ENCODE assay signal across 22 cellular contexts in the genomic region with DNA sequence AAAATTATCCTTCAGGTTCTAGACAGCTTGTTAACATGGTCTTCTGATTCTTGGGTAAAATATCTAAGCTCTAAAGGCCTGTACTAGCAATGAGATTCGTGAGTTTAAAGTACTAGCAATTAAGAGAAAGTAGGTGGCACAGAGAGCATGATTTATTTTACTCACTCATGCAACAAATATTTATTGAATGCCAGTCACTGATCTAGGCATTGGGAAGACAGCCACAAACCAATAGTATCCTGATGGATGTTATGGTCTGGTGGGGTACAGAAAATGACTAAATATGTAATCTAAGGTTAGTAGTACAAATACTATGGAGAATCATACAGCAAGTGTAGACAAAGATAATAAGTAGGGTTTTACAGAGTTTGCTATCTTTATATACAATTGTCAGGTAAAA.
"Had no signal": no experiment of that assay in that cellular context is flagged by ENCODE, and none has a peak within 500 bp of the region (broad histone marks: within the 10 kb centered on the region; RNA-seq: fewer than 3 reads in every experiment).

No MANE protein-coding gene starts in this region.

- H3K36me3 Mint-ChIP-seq: activated CD8-positive, alpha-beta memory T cell treated with anti-CD3 and anti-CD28 coated beads, Interleukin-2, amount 10 ng/mL, durations not matched to agents 7 days and 5 days; activated naive CD8-positive, alpha-beta T cell; WTC11 had no signal

- H3K4me3 Mint-ChIP-seq: activated CD4-positive, alpha-beta T cell treated with anti-CD3 and anti-CD28 coated beads, Interleukin-2, amount 10 ng/mL, durations not matched to agents 24 days and 14 days; activated CD8-positive, alpha-beta memory T cell treated with anti-CD3 and anti-CD28 coated beads, Interleukin-2, amount 10 ng/mL, durations not matched to agents 7 days and 5 days; activated naive CD4-positive, alpha-beta T cell treated with anti-CD3 and anti-CD28 coated beads for 36 hours; activated naive CD8-positive, alpha-beta T cell; activated T-cell treated with anti-CD3 and anti-CD28 coated beads, Interleukin-2, amount 50 U/mL, for 4 hours; activated T-helper 17 cell treated with anti-CD3 and anti-CD28 coated beads, Interleukin-2, amount 50 U/mL, for 72 hours; T-helper 17 cell; WTC11 had no signal

- H3K9me3 Mint-ChIP-seq: WTC11 had no signal

- ATAC-seq: activated CD8-positive, alpha-beta memory T cell treated with anti-CD3 and anti-CD28 coated beads, Interleukin-2, amount 10 ng/mL, durations not matched to agents 7 days and 5 days; activated T-cell treated with anti-CD3 and anti-CD28 coated beads, Interleukin-2, amount 50 U/mL, for 4 hours; activated T-helper 17 cell treated with anti-CD3 and anti-CD28 coated beads, Interleukin-2, amount 50 U/mL, for 72 hours; K562; T-helper 17 cell; WTC11 had no signal

- H3K4me3 ChIP-seq: breast epithelium, K562 had no signal

- H3K27me3 Mint-ChIP-seq: activated CD4-positive, alpha-beta T cell treated with anti-CD3 and anti-CD28 coated beads, Interleukin-2, amount 10 ng/mL, durations not matched to agents 24 days and 14 days; activated CD8-positive, alpha-beta memory T cell treated with anti-CD3 and anti-CD28 coated beads, Interleukin-2, amount 10 ng/mL, durations not matched to agents 7 days and 5 days; activated naive CD8-positive, alpha-beta T cell; activated T-helper 17 cell treated with anti-CD3 and anti-CD28 coated beads, Interleukin-2, amount 50 U/mL, for 72 hours; T-helper 17 cell had no signal

- H3K4me1 Mint-ChIP-seq: activated CD4-positive, alpha-beta T cell treated with anti-CD3 and anti-CD28 coated beads, Interleukin-2, amount 10 ng/mL, durations not matched to agents 24 days and 14 days; activated CD8-positive, alpha-beta memory T cell treated with anti-CD3 and anti-CD28 coated beads, Interleukin-2, amount 10 ng/mL, durations not matched to agents 7 days and 5 days; activated T-helper 17 cell treated with anti-CD3 and anti-CD28 coated beads, Interleukin-2, amount 50 U/mL, for 72 hours; T-helper 17 cell had no signal

- DNase-seq: activated CD4-positive, alpha-beta T cell treated with anti-CD3 and anti-CD28 coated beads for 1 hour; activated CD4-positive, alpha-beta T cell treated with anti-CD3 and anti-CD28 coated beads, Interleukin-2, amount 10 ng/mL, durations not matched to agents 24 days and 14 days; activated CD4-positive, alpha-beta T cell treated with anti-CD3 and anti-CD28 coated beads, Interleukin-2, amount 50 U/mL, for 48 hours; activated CD8-positive, alpha-beta memory T cell treated with anti-CD3 and anti-CD28 coated beads, Interleukin-2, amount 10 ng/mL, durations not matched to agents 7 days and 5 days; activated gamma-delta T cell; activated naive CD4-positive, alpha-beta T cell treated with anti-CD3 and anti-CD28 coated beads for 36 hours; activated T-cell treated with anti-CD3 and anti-CD28 coated beads, Interleukin-2, amount 50 U/mL, for 4 hours; caudate nucleus; Karpas-422; NCI-H1105 treated with DMSO at 0.1 percent for 48 hours; NCI-H1436 treated with DMSO at 0.1 percent for 48 hours; NCI-H187; NCI-H2081; NCI-H510A treated with DMSO at 0.1 percent for 48 hours; SHP77 treated with DMSO at 0.1 percent for 48 hours; T-helper 17 cell; T-helper 9 cell had no signal

- H3K27ac Mint-ChIP-seq: activated CD4-positive, alpha-beta T cell treated with anti-CD3 and anti-CD28 coated beads, Interleukin-2, amount 10 ng/mL, durations not matched to agents 24 days and 14 days; activated CD8-positive, alpha-beta memory T cell treated with anti-CD3 and anti-CD28 coated beads, Interleukin-2, amount 10 ng/mL, durations not matched to agents 7 days and 5 days; activated naive CD4-positive, alpha-beta T cell treated with anti-CD3 and anti-CD28 coated beads for 36 hours; activated naive CD8-positive, alpha-beta T cell; activated T-helper 17 cell treated with anti-CD3 and anti-CD28 coated beads, Interleukin-2, amount 50 U/mL, for 72 hours; T-helper 17 cell; WTC11 had no signal
